ENCODE assay signal across 23 cellular contexts in genomic region chr5:173152547-173152946, GRCh38. TPM values are rescaled to one million over a fixed set of nuclear protein-coding genes. Genes with fewer than 3 reads are reported as not detected.
DNase-seq lines count a peak whose midpoint lies in the region; ATAC-seq, FAIRE-seq and TF ChIP-seq lines count a peak whose summit lies in the region.
"Had no signal": no experiment of that assay in that cellular context is flagged by ENCODE, and none has a peak within 500 bp of the region (broad histone marks: within the 10 kb centered on the region; RNA-seq: fewer than 3 reads in every experiment).

No MANE protein-coding gene starts in this region.

- no peak overlapping the region for H3K27ac ChIP-seq in HepG2 (ENCODE audit: extremely low read length, insufficient read depth, low read length)
- H3K27ac ChIP-seq in right lobe of liver, result no peak overlapping the region
- no peak overlapping the region for H3K27ac ChIP-seq in K562 (ENCODE audit: extremely low read depth, low read depth, low read length)
- no peak overlapping the region for H3K27ac ChIP-seq in lung (ENCODE audit: low read depth in 1 of 2, low read length in 1 of 2)
- H3K27ac ChIP-seq: 22Rv1, BLaER1 had no signal

- CTCF ChIA-PET in HepG2 (lab: Yijun Ruan, JAX; ENCODE audit: low intra/inter-chr PET ratio, low total read pairs) (no interaction called here), K562 (lab: Yijun Ruan, JAX; ENCODE audit: low intra/inter-chr PET ratio) (no interaction called here), GM10248 (lab: Yijun Ruan, JAX) (interaction anchor here (0.6 to 1.7 kb wide), 5 partner anchors 8 to 179 kb away, joined by 3 to 6 read pairs (median 3); partner anchors contain the start of gene BNIP1)

- H3K4me2 ChIP-seq in HepG2 (ENCODE audit: low read depth, low read length) (no peak overlapping the region), K562 (ENCODE audit: insufficient read depth, low read length) (no peak overlapping the region)
- H3K4me2 ChIP-seq: BLaER1 had no signal

- H2AFZ ChIP-seq in HepG2 (ENCODE audit: low read length) (no peak overlapping the region), K562 (ENCODE audit: low read depth, low read length) (no peak overlapping the region)

- FAIRE-seq in HepG2 (lab: Jason Lieb, UNC), result no peak
- no peak for FAIRE-seq in K562 (lab: Jason Lieb, UNC)
- FAIRE-seq: GM12891 had no signal

- H3K9ac ChIP-seq in HepG2 (ENCODE audit: insufficient read depth, low read depth, low read length) (no peak overlapping the region), K562 (ENCODE audit: insufficient read depth in 1 of 2, low read depth in 2 of 2, low read length in 2 of 2) (no peak overlapping the region)
- H3K9ac ChIP-seq: BLaER1 had no signal

- DNase-seq in HepG2 (ENCODE audit: low spot score) (no peak), right lobe of liver (no peak), K562 (ENCODE audit: extremely low read depth in 1 of 4, low spot score in 3 of 4) (no peak), lung (ENCODE audit: low spot score) (peak; percentile 7), GM10248 (ENCODE audit: extremely low spot score) (no peak)
- DNase-seq: ACHN; BE2C; C1 segment of cervical spinal cord; CD4-positive, alpha-beta memory T cell; CD4-positive, CD25-positive, alpha-beta regulatory T cell; CD8-positive, alpha-beta memory T cell; COR-L47; DMS 273 treated with DMSO at 0.1 percent for 48 hours; DMS153; DMS53; DMS79; DND-41; EL; GDM1 had no signal

- TF ChIP-seq CTCF in HepG2 (CRISPR knock-in tag; IDR thresholded peaks at IDR 0.05) (no peak), right lobe of liver (IDR thresholded peaks at IDR 0.05) (no peak), K562 (IDR thresholded peaks at IDR 0.05 in 2 of 3, conservative IDR thresholded peaks at IDR 0.05 in 1 of 3; ENCODE audit: insufficient read depth in 2 of 3, low read depth in 1 of 3, low read length in 3 of 3) (no peak), lung (IDR thresholded peaks at IDR 0.05; ENCODE audit: control extremely low read depth, extremely low read depth) (no peak), GM10248 (IDR thresholded peaks at IDR 0.05; ENCODE audit: control extremely low read depth, extremely low read depth, low read depth, missing control alignments) (no peak)

- intact Hi-C loops in HepG2 (cut with micrococcal nuclease; ENCODE audit: unreplicated experiment) (no loop called here), right lobe of liver (cut with DNase I) (no loop called here), K562 (cut with micrococcal nuclease) (no loop called here)

- H4K20me1 ChIP-seq in HepG2 (ENCODE audit: insufficient read depth, low read length) (no peaks in the 10 kb centered on the region), K562 (replicated peaks; ENCODE audit: control insufficient read depth, insufficient read depth, low read length) (no peaks in the 10 kb centered on the region)
- H4K20me1 ChIP-seq: BLaER1 had no signal

- TF ChIP-seq EP300 in HepG2 (IDR thresholded peaks at IDR 0.05; ENCODE audit: low read depth in 2 of 2, low read length in 2 of 2), result no peak
- no peak for TF ChIP-seq EP300 in HepG2 (CRISPR knock-in tag; IDR thresholded peaks at IDR 0.05; ENCODE audit: borderline replicate concordance)
- TF ChIP-seq EP300 in K562 (IDR thresholded peaks at IDR 0.05; ENCODE audit: low read length), result no peak

- TF ChIP-seq POLR2A in HepG2 (IDR thresholded peaks at IDR 0.05; ENCODE audit: insufficient read depth in 1 of 2, low read depth in 2 of 2, low read length in 2 of 2) (no peak), right lobe of liver (IDR thresholded peaks at IDR 0.05) (no peak), K562 (conservative IDR thresholded peaks at IDR 0.05) (no peak)

- H3K36me3 ChIP-seq in HepG2 (replicated peaks in 1 of 2; ENCODE audit: control insufficient read depth in 1 of 2, insufficient read depth in 2 of 2, low read length in 2 of 2) (peaks cover 3 to 34% of the 10 kb centered on the region in 2 experiments; a peak in 4 of 5 replicates), right lobe of liver (peaks cover 0 to 26% (median 1%) of the 10 kb centered on the region in 4 donors), K562 (ENCODE audit: control insufficient read depth, insufficient read depth, low read length) (peaks cover 62% of the 10 kb centered on the region; the same call in 2 of the 3 replicates), lung (ENCODE audit: control insufficient read depth in 2 of 2, insufficient read depth in 2 of 2, low read length in 2 of 2) (peaks cover 14 to 33% of the 10 kb centered on the region in 2 donors)

- no peaks in the 10 kb centered on the region for H3K9me1 ChIP-seq in K562 (ENCODE audit: control insufficient read depth, insufficient read depth, low read length)

- H3K27me3 ChIP-seq in HepG2 (ENCODE audit: control insufficient read depth in 1 of 2, insufficient read depth in 2 of 2, low read length in 2 of 2) (no peaks in the 10 kb centered on the region), right lobe of liver (no peaks in the 10 kb centered on the region), K562 (ENCODE audit: control insufficient read depth in 2 of 2, insufficient read depth in 2 of 2, low read length in 2 of 2) (no peaks in the 10 kb centered on the region), lung (ENCODE audit: control insufficient read depth, insufficient read depth) (no peaks in the 10 kb centered on the region)
- H3K27me3 ChIP-seq: BE2C, BLaER1 had no signal

- BruUV-seq in HepG2 (replicated peaks; lab: Mats Ljungman, UMichigan) (no TSS peak), K562 (replicated peaks; lab: Mats Ljungman, UMichigan) (no TSS peak)

- H3K4me1 ChIP-seq in HepG2 (ENCODE audit: insufficient read depth, low read length), result no peaks in the 10 kb centered on the region
- peaks cover 0 to 12% (median 5%) of the 10 kb centered on the region in 4 donors for H3K4me1 ChIP-seq in right lobe of liver
- H3K4me1 ChIP-seq in K562 (replicated peaks in 1 of 2; ENCODE audit: control insufficient read depth in 2 of 2, insufficient read depth in 2 of 2, low read length in 2 of 2), result 0 out of 5 replicates have a peak, but pooled peaks cover 0 to under 1% of the 10 kb centered on the region in 2 experiments
- H3K4me1 ChIP-seq in lung (ENCODE audit: control insufficient read depth in 2 of 2, insufficient read depth in 2 of 2, low read length in 2 of 2), result no peaks in the 10 kb centered on the region
- H3K4me1 ChIP-seq: BE2C had no signal

- no peaks in the 10 kb centered on the region for H3K9me3 ChIP-seq in HepG2 (ENCODE audit: low read length)
- no peaks in the 10 kb centered on the region for H3K9me3 ChIP-seq in right lobe of liver
- H3K9me3 ChIP-seq in K562 (replicated peaks; ENCODE audit: control insufficient read depth, insufficient read depth, low read depth, low read length), result no peaks in the 10 kb centered on the region
- no peaks in the 10 kb centered on the region for H3K9me3 ChIP-seq in lung (ENCODE audit: control insufficient read depth in 2 of 2, insufficient read depth in 1 of 2, low read length in 1 of 2)
- H3K9me3 ChIP-seq: BE2C, BLaER1 had no signal

- POLR2A ChIA-PET in HepG2 (lab: Yijun Ruan, JAX) (no interaction called here), K562 (lab: Yijun Ruan, JAX) (no interaction called here), GM10248 (lab: Yijun Ruan, JAX) (no interaction called here)

- TF ChIP-seq RAD21 in HepG2 (CRISPR knock-in tag; IDR thresholded peaks at IDR 0.05), result no peak
- no peak for TF ChIP-seq RAD21 in K562 (CRISPR knock-in tag; conservative IDR thresholded peaks at IDR 0.05 in 1 of 2, IDR thresholded peaks at IDR 0.05 in 1 of 2)

- WGBS in HepG2 (ENCODE audit: low lambda C conversion rate), result 98% methylated on average over 5 of the region's 5 CpGs
- 78% methylated on average over 5 of the region's 5 CpGs for WGBS in right lobe of liver (ENCODE audit: insufficient coverage, low coverage, low lambda C conversion rate, missing lambda C conversion rate)
- WGBS in K562 (ENCODE audit: insufficient coverage, low coverage, missing lambda C conversion rate), result 87% methylated on average over 4 of the region's 5 CpGs
- WGBS in lung, 2 donors, result 97 to 98% methylated on average over 5 of the region's 5 CpGs

- H3K79me2 ChIP-seq in HepG2 (ENCODE audit: insufficient read depth, low read length) (no peaks in the 10 kb centered on the region), K562 (ENCODE audit: control insufficient read depth, insufficient read depth, low read length) (no peaks in the 10 kb centered on the region)

- ATAC-seq in HepG2 (no peak), right lobe of liver (no peak), K562 (no peak), lung (ENCODE audit: insufficient read depth, low FRiP score) (no peak), GM18520 (IDR thresholded peaks at IDR 0.05; ENCODE audit: unreplicated experiment) (no peak)

- in situ Hi-C loops in HepG2 (cut with HindIII; ENCODE audit: extremely low pct_ligation_motif_present, low pct_unique_long_range_greater_than_20kb), result no loop called here
- in situ Hi-C loops in K562 (cut with MboI), result no loop called here

- H3K4me3 ChIP-seq in HepG2 (replicated peaks in 1 of 3; ENCODE audit: insufficient read depth in 1 of 3, low read depth in 2 of 3, low read length in 3 of 3) (no peak overlapping the region), right lobe of liver (no peak overlapping the region), K562 (no peak overlapping the region), lung (no peak overlapping the region)
- H3K4me3 ChIP-seq: BLaER1 had no signal

RNA-seq across cellular contexts. Expression of gene BNIP1, which starts 8.2 kb away (rescaled TPM):
- total RNA-seq in HepG2 (2016; rRNA removed; fragmentation: Illumina TruSeq; extraction: Trizol) (16.9 and 20.6 TPM in 2 replicates), right lobe of liver (1 to 10 TPM; 4.4 to 8.6 (median 4.8) TPM), K562 (2014; rRNA removed) (18.8 and 21.0 TPM in 2 replicates), K562 (2014; rRNA removed; fragmentation: Illumina TruSeq; extraction: Trizol) (25.8 and 26.2 TPM in 2 replicates), K562 (2015; rRNA removed; fragmentation: Illumina TruSeq; extraction: Trizol) (20.3 and 21.6 TPM in 2 replicates), K562 (2021) (18.9 and 21.3 TPM in 2 replicates), lung (10 to 100 TPM; 12.1 to 14.3 TPM)
- total RNA-seq in HepG2 (2016; cell fraction: cytosol; rRNA removed; fragmentation: Illumina TruSeq; extraction: Trizol; ENCODE audit: low read depth), result 14.5 and 15.0 TPM in 2 replicates
- 16.1 and 18.2 TPM in 2 replicates for total RNA-seq in HepG2 (2016; cell fraction: insoluble cytoplasmic fraction; rRNA removed; fragmentation: Illumina TruSeq; extraction: Trizol)
- 13.7 and 13.8 TPM in 2 replicates for total RNA-seq in HepG2 (2016; cell fraction: membrane; rRNA removed; fragmentation: Illumina TruSeq; extraction: Trizol)
- 7.5 and 9.4 TPM in 2 replicates for total RNA-seq in HepG2 (2016; cell fraction: nucleus; rRNA removed; fragmentation: Illumina TruSeq; extraction: Trizol)
- polyA plus RNA-seq in HepG2 (2011; rRNA removed) (10.0 and 13.2 TPM in 2 replicates), K562 (2011; rRNA removed) (30.5 and 30.6 TPM in 2 replicates), K562 (2014; fragmentation: Illumina TruSeq; extraction: Trizol) (26.5 and 27.4 TPM in 2 replicates), K562 (2014; fragmentation: Nextera tagmentation; extraction: Ambion mirVana) (10 to 100 TPM; 54.9 to 65.0 TPM), K562 (2014; rRNA removed) (23.0 and 23.2 TPM in 2 replicates), lung (10 to 100 TPM; 14.3 to 15.0 TPM)
- 10.5 and 11.6 TPM in 2 replicates for polyA plus RNA-seq in HepG2 (2011; cell fraction: cytosol; rRNA removed)
- polyA plus RNA-seq in HepG2 (2011; cell fraction: nucleus; rRNA removed), result 6.0 and 6.5 TPM in 2 replicates
- 7.3 and 9.3 TPM in 2 replicates for polyA plus RNA-seq in HepG2 (2012)
- 6.4 and 6.5 TPM in 2 replicates for polyA plus RNA-seq in HepG2 (2016; cell fraction: cytosol; fragmentation: Illumina TruSeq; extraction: Trizol; ENCODE audit: low read depth)
- 14.9 and 16.5 TPM in 2 replicates for polyA plus RNA-seq in HepG2 (2016; cell fraction: insoluble cytoplasmic fraction; fragmentation: Illumina TruSeq; extraction: Trizol; ENCODE audit: low read depth)
- polyA plus RNA-seq in HepG2 (2016; cell fraction: membrane; fragmentation: Illumina TruSeq; extraction: Trizol; ENCODE audit: low read depth), result 5.7 and 6.4 TPM in 2 replicates
- 11.7 and 13.0 TPM in 2 replicates for polyA plus RNA-seq in HepG2 (2016; cell fraction: nucleus; fragmentation: Illumina TruSeq; extraction: Trizol; ENCODE audit: insufficient read depth, low read depth)
- 10.3 and 12.7 TPM in 2 replicates for polyA minus RNA-seq in HepG2 (2011; rRNA and poly(A)+ RNA removed; ENCODE audit: low replicate concordance)
- 3.4 and 4.9 TPM in 2 replicates for polyA minus RNA-seq in HepG2 (2011; cell fraction: cytosol; rRNA and poly(A)+ RNA removed)
- 4.8 and 5.7 TPM in 2 replicates for polyA minus RNA-seq in HepG2 (2011; cell fraction: nucleus; rRNA and poly(A)+ RNA removed)
- 12.2 and 15.0 TPM in 2 replicates for total RNA-seq in K562 (2011; cell fraction: chromatin; rRNA removed; ENCODE audit: low replicate concordance)
- total RNA-seq in K562 (2011; cell fraction: nucleolus; rRNA removed), result 13.2 and 15.0 TPM in 2 replicates
- total RNA-seq in K562 (2011; cell fraction: nucleoplasm; rRNA removed), result 14.5 and 20.2 TPM in 2 replicates
- polyA plus RNA-seq in K562 (2011; cell fraction: cytosol; rRNA removed), result 24.0 and 26.5 TPM in 2 replicates
- polyA plus RNA-seq in K562 (2011; cell fraction: nucleus; rRNA removed), result 15.2 and 16.7 TPM in 2 replicates
- polyA plus RNA-seq in K562 (2012), result 16.5 and 17.1 TPM in 2 replicates
- 12.8 and 15.1 TPM in 2 replicates for polyA minus RNA-seq in K562 (2011; rRNA and poly(A)+ RNA removed)
- polyA minus RNA-seq in K562 (2011; cell fraction: cytosol; rRNA and poly(A)+ RNA removed), result 4.2 and 5.1 TPM in 2 replicates
- polyA minus RNA-seq in K562 (2011; cell fraction: nucleus; rRNA and poly(A)+ RNA removed), result 3.0 and 5.7 TPM in 2 replicates

Comparison
In these comparisons a context has a peak if more than half of its experiments do, and no peak if none do; other contexts are left out.
1. Of the 241 proteins assayed by ChIP-seq in both HepG2 and K562: peak only in HepG2: MAFF and MAFK; only in K562: MAFG; in both: none; in neither: 238.